Comparison of ENCODE assay signal across 21 cellular contexts in genomic region chr3:129077222-129077621, GRCh38. TPM values are rescaled to one million over a fixed set of nuclear protein-coding genes. Genes with fewer than 3 reads are reported as not detected.
A peak's percentile ranks its signal among the peaks of the same experiment; 100 is the strongest.
DNase-seq lines count a peak whose midpoint lies in the region; ATAC-seq and TF ChIP-seq lines count a peak whose summit lies in the region.
"Had no signal": no experiment of that assay in that cellular context is flagged by ENCODE, and none has a peak within 500 bp of the region (broad histone marks: within the 10 kb centered on the region; RNA-seq: fewer than 3 reads in every experiment).

No MANE protein-coding gene starts in this region.

- DNase-seq in Right ventricle myocardium inferior (ENCODE audit: missing footprints): peak; percentile 15
- no peak for DNase-seq in Right ventricle myocardium superior
- DNase-seq in dermis microvascular lymphatic vessel endothelial cell (ENCODE audit: low read depth in 2 of 2): peak; percentile 72 to 82
- no peak for DNase-seq in left lung
- DNase-seq in stimulated activated CD4-positive, alpha-beta T cell treated with anti-CD3 and anti-CD28 coated beads, Interleukin-4, amount 100 ng/mL, for 24 hours: no peak
- DNase-seq in NCI-H526 treated with DMSO at 0.1 percent for 48 hours (lab: John Stamatoyannopoulos, UW): no peak
- DNase-seq: activated CD4-positive, alpha-beta T cell treated with anti-CD3 and anti-CD28 coated beads, Interleukin-2, amount 10 ng/mL, durations not matched to agents 24 days and 14 days; activated gamma-delta T cell treated with Interleukin-2 at 50 U/mL for 16 hours; left ventricle myocardium superior; MM.1S; NCI-H1436 treated with DMSO at 0.1 percent for 48 hours; NCI-H2171 treated with DMSO at 0.1 percent for 48 hours; SHP77; stimulated activated CD4-positive, alpha-beta T cell treated with anti-CD3 and anti-CD28 coated beads, Interleukin-4, amount 100 ng/mL, for 1 hour; stimulated activated naive CD8-positive, alpha-beta T cell treated with anti-CD3 and anti-CD28 coated beads, Interleukin-15, amount 100 ng/mL, for 72 hours; T-helper 1 cell had no signal

- intact Hi-C loops in Right ventricle myocardium inferior (cut with DNase I): no loop called here
- intact Hi-C loops in Right ventricle myocardium superior (cut with DNase I): no loop called here
- intact Hi-C loops in left lung (cut with DNase I): no loop called here

- H3K4me3 ChIP-seq in left lung: no peak overlapping the region
- H3K4me3 ChIP-seq: neural progenitor cell had no signal

- no peak for ATAC-seq in Right ventricle myocardium inferior
- ATAC-seq in Right ventricle myocardium superior (ENCODE audit: poor library complexity): no peak
- ATAC-seq in left lung: peak; percentile 14
- no peak for ATAC-seq in HG03342 (IDR thresholded peaks at IDR 0.05; ENCODE audit: unreplicated experiment)
- ATAC-seq in HG03025 (IDR thresholded peaks at IDR 0.05; ENCODE audit: low FRiP score, unreplicated experiment): no peak
- ATAC-seq: left ventricle myocardium superior; stimulated activated naive CD8-positive, alpha-beta T cell treated with anti-CD3 and anti-CD28 coated beads, Interleukin-15, amount 100 ng/mL, for 72 hours had no signal

- H3K27me3 ChIP-seq in left lung: no peaks in the 10 kb centered on the region
- H3K27me3 ChIP-seq: neural progenitor cell had no signal

- TF ChIP-seq CTCF in left lung (IDR thresholded peaks at IDR 0.05): no peak

- H3K4me1 ChIP-seq in left lung: peaks cover 5 to 6% of the 10 kb centered on the region in 2 donors
- H3K4me1 ChIP-seq: neural progenitor cell had no signal

- no peak overlapping the region for H3K27ac ChIP-seq in left lung
- H3K27ac ChIP-seq: 22Rv1, neural progenitor cell had no signal

- no peaks in the 10 kb centered on the region for H3K36me3 ChIP-seq in left lung
- H3K36me3 ChIP-seq: neural progenitor cell had no signal

- no peaks in the 10 kb centered on the region for H3K9me3 ChIP-seq in left lung

RNA-seq across cellular contexts. Expression of gene GP9, which starts 16.6 kb away (rescaled TPM):
- not detected for total RNA-seq in Right ventricle myocardium inferior
- not detected for total RNA-seq in Right ventricle myocardium superior
- total RNA-seq in dermis microvascular lymphatic vessel endothelial cell: not detected in 2 replicates
- 1 to 10 TPM in 1 of 2 donors, not detected in 1; 1.1 TPM for total RNA-seq in left lung
- total RNA-seq: activated CD4-positive, alpha-beta T cell treated with anti-CD3 and anti-CD28 coated beads, Interleukin-2, amount 10 ng/mL, durations not matched to agents 24 days and 14 days; left ventricle myocardium superior; urinary bladder had no signal

RNA-seq across cellular contexts. Expression of gene RAB43, which starts 44.4 kb away (rescaled TPM):
- total RNA-seq in Right ventricle myocardium inferior (3.4 TPM), Right ventricle myocardium superior (5.1 TPM), dermis microvascular lymphatic vessel endothelial cell (55.6 and 95.2 TPM in 2 replicates), left lung (10 to 100 TPM; 30.0 to 30.6 TPM)

Comparison
In these comparisons a context has a peak if more than half of its experiments do, and no peak if none do; other contexts are left out.
1. DNase-seq: peak in Right ventricle myocardium inferior (single experiment) and dermis microvascular lymphatic vessel endothelial cell (2 of 2); none in Right ventricle myocardium superior (single experiment), left lung (0 of 2), stimulated activated CD4-positive, alpha-beta T cell treated with anti-CD3 and anti-CD28 coated beads, Interleukin-4, amount 100 ng/mL, for 24 hours (single experiment) and NCI-H526 treated with DMSO at 0.1 percent for 48 hours (single experiment).